Comparison of ENCODE assay signal across 12 cellular contexts in the genomic region with DNA sequence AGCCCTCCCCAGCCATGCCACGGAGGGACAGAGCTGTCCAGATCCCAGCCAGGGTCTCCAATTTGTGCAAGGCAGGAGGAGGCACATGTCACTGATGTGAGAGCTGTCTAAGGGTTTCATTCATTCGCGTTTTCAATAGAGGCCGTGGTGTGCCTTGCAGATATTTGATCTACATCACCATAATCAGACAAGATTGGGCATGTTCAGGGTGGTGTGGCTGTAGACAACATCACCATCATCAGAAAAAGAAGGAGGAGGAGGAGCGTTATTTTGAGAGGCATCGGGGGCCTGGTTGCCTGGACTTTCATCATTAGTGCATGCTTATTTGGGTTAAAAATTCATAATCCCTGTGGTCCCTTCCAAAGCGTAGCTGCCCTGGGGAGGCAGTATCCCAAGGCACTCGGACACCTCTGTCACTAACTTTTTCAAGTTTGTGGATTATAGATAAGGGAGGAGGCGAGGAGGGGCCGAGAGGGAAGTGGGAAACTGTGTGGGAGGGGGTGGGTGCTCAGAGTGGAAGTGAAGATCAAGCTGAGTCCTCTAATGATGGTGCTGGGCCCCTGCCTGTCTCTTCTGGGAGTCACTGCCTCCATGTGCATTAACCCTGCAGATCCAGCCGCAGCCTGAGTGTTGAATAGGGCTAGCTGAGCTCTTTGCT.
DNase-seq lines count a peak whose midpoint lies in the region; ATAC-seq and TF ChIP-seq lines count a peak whose summit lies in the region.
"Had no signal": no experiment of that assay in that cellular context is flagged by ENCODE, and none has a peak within 500 bp of the region (broad histone marks: within the 10 kb centered on the region; RNA-seq: fewer than 3 reads in every experiment).

No MANE protein-coding gene starts in this region.

- H2AK9ac ChIP-seq in IMR-90 (replicated peaks; ENCODE audit: low read depth, low read length, poor library complexity) = no peak overlapping the region

- peak overlapping the region; percentile 72 for H3K14ac ChIP-seq in IMR-90 (replicated peaks; ENCODE audit: low read depth, low read length)

- no peak for TF ChIP-seq RAD21 in IMR-90 (IDR thresholded peaks at IDR 0.05; ENCODE audit: low read length)

- peak overlapping the region in 1 of 2 donors; percentile 18 for H3K4me3 Mint-ChIP-seq in stimulated activated naive B cell treated with anti-CD40 and anti-IgM and Interleukin-4, amounts not matched to agents 10 μg/mL and 1 μg/mL and 100 μg/mL, for 72 hours
- no peak overlapping the region for H3K4me3 Mint-ChIP-seq in naive thymus-derived CD4-positive, alpha-beta T cell
- H3K4me3 Mint-ChIP-seq: activated CD8-positive, alpha-beta T cell treated with anti-CD3 and anti-CD28 coated beads for 36 hours had no signal

- BruUV-seq in IMR-90 (replicated peaks; lab: Mats Ljungman, UMichigan) = no TSS peak

- H3K36me3 Mint-ChIP-seq in stimulated activated naive B cell treated with anti-CD40 and anti-IgM and Interleukin-4, amounts not matched to agents 10 μg/mL and 1 μg/mL and 100 μg/mL, for 72 hours = peaks cover 2 to 3% of the 10 kb centered on the region in 2 donors
- H3K36me3 Mint-ChIP-seq in naive thymus-derived CD4-positive, alpha-beta T cell = no peaks in the 10 kb centered on the region

- peaks cover 20 to 29% of the 10 kb centered on the region in 2 donors for H3K4me1 Mint-ChIP-seq in stimulated activated naive B cell treated with anti-CD40 and anti-IgM and Interleukin-4, amounts not matched to agents 10 μg/mL and 1 μg/mL and 100 μg/mL, for 72 hours
- H3K4me1 Mint-ChIP-seq in naive thymus-derived CD4-positive, alpha-beta T cell = peaks cover 0 to 9% (median 7%) of the 10 kb centered on the region in 7 donors

- H4K20me1 ChIP-seq in IMR-90 (ENCODE audit: insufficient read depth, low read length) = peaks cover 44% of the 10 kb centered on the region

- H3K23ac ChIP-seq in IMR-90 (ENCODE audit: low read depth, low read length) = peak overlapping the region; percentile 48; the same call in 1 of the 2 replicates

- TF ChIP-seq CTCF in IMR-90 (conservative IDR thresholded peaks at IDR 0.05; ENCODE audit: low read depth, low read length) = no peak

- peaks cover 36 to 87% of the 10 kb centered on the region in 2 experiments for H3K79me1 ChIP-seq in IMR-90 (ENCODE audit: low read depth in 1 of 2, low read length in 2 of 2)

- CTCF ChIA-PET in IMR-90 (lab: Yijun Ruan, JAX) = interaction anchor here (0.9 kb wide), 1 partner anchor 1354 kb away, joined by 3 read pairs; no protein-coding TSS in a partner anchor
- CTCF ChIA-PET in naive thymus-derived CD4-positive, alpha-beta T cell (lab: Charles Lee) = interaction anchor here (0.5 kb wide), 1 partner anchor 519 kb away, joined by 8 read pairs; no protein-coding TSS in a partner anchor

- peaks cover 33% of the 10 kb centered on the region for H3K4me1 ChIP-seq in IMR-90 (ENCODE audit: control insufficient read depth, insufficient read depth, low read length)
- no peaks in the 10 kb centered on the region for H3K4me1 ChIP-seq in naive thymus-derived CD4-positive, alpha-beta T cell (ENCODE audit: control insufficient read depth in 2 of 2, insufficient read depth in 2 of 2, low read length in 2 of 2)
- H3K4me1 ChIP-seq: parathyroid adenoma had no signal

- no peak overlapping the region; the same call in 1 of the 2 replicates for H4K91ac ChIP-seq in IMR-90 (ENCODE audit: insufficient read depth, low read depth, low read length)

- H3K18ac ChIP-seq in IMR-90 (ENCODE audit: low read depth, low read length) = no peak overlapping the region

- no peaks in the 10 kb centered on the region for H3K9me3 Mint-ChIP-seq in stimulated activated naive B cell treated with anti-CD40 and anti-IgM and Interleukin-4, amounts not matched to agents 10 μg/mL and 1 μg/mL and 100 μg/mL, for 72 hours
- peaks cover 0 to 3% (median 0%) of the 10 kb centered on the region in 11 donors for H3K9me3 Mint-ChIP-seq in naive thymus-derived CD4-positive, alpha-beta T cell

- no peak overlapping the region for H3K4me3 ChIP-seq in IMR-90 (ENCODE audit: insufficient read depth, low read depth, low read length)
- H3K4me3 ChIP-seq in naive thymus-derived CD4-positive, alpha-beta T cell (ENCODE audit: low read length) = no peak overlapping the region

- no peak overlapping the region for H3K56ac ChIP-seq in IMR-90 (ENCODE audit: extremely low read depth, insufficient read depth, low read length)

- DNase-seq in NCI-H2171 treated with DMSO at 0.1 percent for 48 hours (lab: John Stamatoyannopoulos, UW) (peak; percentile 54), NCI-H2171 (lab: John Stamatoyannopoulos, UW) (no peak), IMR-90 (no peak), SW480 (ENCODE audit: low spot score) (no peak)
- peak; percentile 14 for DNase-seq in stimulated activated naive B cell treated with anti-CD40 and anti-IgM and Interleukin-4, amounts not matched to agents 10 μg/mL and 1 μg/mL and 100 μg/mL, for 72 hours
- DNase-seq in naive thymus-derived CD4-positive, alpha-beta T cell = no peak
- DNase-seq: activated CD8-positive, alpha-beta T cell treated with anti-CD3 and anti-CD28 coated beads for 36 hours; mesendoderm; NCI-H187 had no signal

- H2BK5ac ChIP-seq in IMR-90 (ENCODE audit: low read depth, low read length, poor library complexity, severe bottlenecking) = no peak overlapping the region

- no peak overlapping the region for H2BK15ac ChIP-seq in IMR-90 (ENCODE audit: low read depth, low read length)

- H3K27me3 Mint-ChIP-seq in stimulated activated naive B cell treated with anti-CD40 and anti-IgM and Interleukin-4, amounts not matched to agents 10 μg/mL and 1 μg/mL and 100 μg/mL, for 72 hours = no peaks in the 10 kb centered on the region
- H3K27me3 Mint-ChIP-seq in naive thymus-derived CD4-positive, alpha-beta T cell = peaks cover 0 to 2% (median 0%) of the 10 kb centered on the region in 5 donors
- H3K27me3 Mint-ChIP-seq: activated CD8-positive, alpha-beta T cell treated with anti-CD3 and anti-CD28 coated beads for 36 hours had no signal

- in situ Hi-C loops in IMR-90 (cut with MboI; ENCODE audit: low sequenced_read_pairs) = no loop called here

- WGBS in IMR-90 (ENCODE audit: extremely low coverage in 2 of 2, insufficient read length in 1 of 2), 2 experiments = no CpG with 5 or more reads among the region's 11 CpGs

- H3K36me3 ChIP-seq in IMR-90 (ENCODE audit: control insufficient read depth, insufficient read depth, low read length) = peaks cover 10% of the 10 kb centered on the region; the same call in 1 of the 2 replicates
- no peaks in the 10 kb centered on the region for H3K36me3 ChIP-seq in naive thymus-derived CD4-positive, alpha-beta T cell (ENCODE audit: control insufficient read depth in 2 of 3, insufficient read depth in 3 of 3, low read length in 3 of 3)

- H3K9me3 ChIP-seq in IMR-90 (ENCODE audit: control insufficient read depth, insufficient read depth, low read length) = peaks cover 3% of the 10 kb centered on the region
- no peaks in the 10 kb centered on the region for H3K9me3 ChIP-seq in naive thymus-derived CD4-positive, alpha-beta T cell (ENCODE audit: control insufficient read depth in 2 of 3, low read length in 3 of 3)

- no peak for TF ChIP-seq POLR2A in IMR-90 (IDR thresholded peaks at IDR 0.05; ENCODE audit: low read depth, low read length)

- POLR2A ChIA-PET in IMR-90 (lab: Charles Lee; ENCODE audit: unreplicated experiment) = no interaction called here
- POLR2A ChIA-PET in naive thymus-derived CD4-positive, alpha-beta T cell (lab: Charles Lee) = no interaction called here

- no peak overlapping the region for H3K27ac ChIP-seq in IMR-90 (ENCODE audit: insufficient read depth, low read length)
- H3K27ac ChIP-seq in angular gyrus (ENCODE audit: low read depth, low read length) = peak overlapping the region; percentile 37
- no peak overlapping the region for H3K27ac ChIP-seq in naive thymus-derived CD4-positive, alpha-beta T cell (ENCODE audit: low read depth, low read length)
- H3K27ac ChIP-seq: parathyroid adenoma had no signal

- intact Hi-C loops in IMR-90 (cut with micrococcal nuclease) = no loop called here
- intact Hi-C loops in naive thymus-derived CD4-positive, alpha-beta T cell (cut with micrococcal nuclease) = no loop called here

- no peak overlapping the region for H4K5ac ChIP-seq in IMR-90 (ENCODE audit: low read depth, low read length)

- H3K27ac Mint-ChIP-seq in stimulated activated naive B cell treated with anti-CD40 and anti-IgM and Interleukin-4, amounts not matched to agents 10 μg/mL and 1 μg/mL and 100 μg/mL, for 72 hours = no peak overlapping the region
- no peak overlapping the region for H3K27ac Mint-ChIP-seq in naive thymus-derived CD4-positive, alpha-beta T cell
- H3K27ac Mint-ChIP-seq: activated CD8-positive, alpha-beta T cell treated with anti-CD3 and anti-CD28 coated beads for 36 hours had no signal

- ATAC-seq in IMR-90 (ENCODE audit: low read depth) = no peak
- peak; percentile 90 to 95 for ATAC-seq in stimulated activated naive B cell treated with anti-CD40 and anti-IgM and Interleukin-4, amounts not matched to agents 10 μg/mL and 1 μg/mL and 100 μg/mL, for 72 hours (replicated peaks)
- no peak for ATAC-seq in naive thymus-derived CD4-positive, alpha-beta T cell
- ATAC-seq in GM21825 (IDR thresholded peaks at IDR 0.05; ENCODE audit: unreplicated experiment) = no peak
- ATAC-seq: activated CD8-positive, alpha-beta T cell treated with anti-CD3 and anti-CD28 coated beads for 36 hours had no signal

- no peaks in the 10 kb centered on the region for H3K27me3 ChIP-seq in IMR-90 (ENCODE audit: control insufficient read depth, insufficient read depth, low read length)
- H3K27me3 ChIP-seq in naive thymus-derived CD4-positive, alpha-beta T cell (ENCODE audit: control insufficient read depth in 2 of 2, insufficient read depth in 2 of 2, low read length in 2 of 2) = no peaks in the 10 kb centered on the region

- peaks cover 44% of the 10 kb centered on the region for H3K9me1 ChIP-seq in IMR-90 (ENCODE audit: insufficient read depth, low read length)

- no peak overlapping the region for H3K4me2 ChIP-seq in IMR-90 (ENCODE audit: low read depth, low read length)

- peak overlapping the region; percentile 66; the same call in 1 of the 2 replicates for H2AK5ac ChIP-seq in IMR-90 (ENCODE audit: low read depth, low read length)

- H2AFZ ChIP-seq in IMR-90 (replicated peaks; ENCODE audit: low read length, poor library complexity) = no peak overlapping the region
- H2AFZ ChIP-seq: parathyroid adenoma had no signal

- H2BK120ac ChIP-seq in IMR-90 (ENCODE audit: low read depth, low read length) = peak overlapping the region; percentile 63; the same call in 1 of the 2 replicates

- peak overlapping the region; percentile 73 for H3K4ac ChIP-seq in IMR-90 (ENCODE audit: low read depth, low read length)

- H3K9ac ChIP-seq in IMR-90 (ENCODE audit: low read depth, low read length) = no peak overlapping the region
- H3K9ac ChIP-seq: parathyroid adenoma had no signal

- H4K8ac ChIP-seq in IMR-90 (ENCODE audit: low read depth in 2 of 2, low read length in 2 of 2) = peak overlapping the region in 1 of 2 experiments; percentile 59; a peak in 1 of 4 replicates

- no peak overlapping the region for H2BK20ac ChIP-seq in IMR-90 (ENCODE audit: low read depth, low read length)

- dilution Hi-C loops in IMR-90 (cut with HindIII; ENCODE audit: low sequenced_read_pairs, unreplicated experiment) = no loop called here

TF ChIP-seq in IMR-90, 13 proteins besides CTCF, POLR2A, EP300 and RAD21 (continues in another document):
- TF ChIP-seq MXI1 (IDR thresholded peaks at IDR 0.05; ENCODE audit: borderline replicate concordance, low read depth, low read length) = no peak
- TF ChIP-seq BHLHE40 (IDR thresholded peaks at IDR 0.05; ENCODE audit: low read depth, low read length) = no peak

Comparison
In these comparisons a context has a peak if more than half of its experiments do, and no peak if none do; other contexts are left out.
1. DNase-seq: peak in NCI-H2171 treated with DMSO at 0.1 percent for 48 hours (single experiment) and stimulated activated naive B cell treated with anti-CD40 and anti-IgM and Interleukin-4, amounts not matched to agents 10 μg/mL and 1 μg/mL and 100 μg/mL, for 72 hours (single experiment); none in NCI-H2171 (single experiment), IMR-90 (single experiment), SW480 (single experiment) and naive thymus-derived CD4-positive, alpha-beta T cell (0 of 9).
2. ATAC-seq: peak in stimulated activated naive B cell treated with anti-CD40 and anti-IgM and Interleukin-4, amounts not matched to agents 10 μg/mL and 1 μg/mL and 100 μg/mL, for 72 hours (2 of 2); none in IMR-90 (single experiment), naive thymus-derived CD4-positive, alpha-beta T cell (single experiment) and GM21825 (single experiment).